ENCODE assay signal across 16 cellular contexts in genomic region chr13:102873653-102874052, GRCh38. TPM values are rescaled to one million over a fixed set of nuclear protein-coding genes. Genes with fewer than 3 reads are reported as not detected.
DNase-seq lines count a peak whose midpoint lies in the region; ATAC-seq and TF ChIP-seq lines count a peak whose summit lies in the region.
"Had no signal": no experiment of that assay in that cellular context is flagged by ENCODE, and none has a peak within 500 bp of the region (broad histone marks: within the 10 kb centered on the region; RNA-seq: fewer than 3 reads in every experiment).

No MANE protein-coding gene starts in this region.

- H3K4me3 ChIP-seq in mesendoderm (ENCODE audit: low read length) (no peak overlapping the region), testis (no peak overlapping the region)
- H3K4me3 ChIP-seq: body of pancreas, neural progenitor cell had no signal

- H3K79me2 ChIP-seq in mesendoderm (ENCODE audit: control insufficient read depth, insufficient read depth, low read length) = no peaks in the 10 kb centered on the region

- WGBS in mesendoderm (ENCODE audit: extremely low coverage, insufficient coverage, low lambda C conversion rate) = no CpG with 5 or more reads among the region's 3 CpGs
- WGBS in testis, 2 donors = 63% methylated on average over 3 of the region's 3 CpGs

- TF ChIP-seq CTCF in testis (IDR thresholded peaks at IDR 0.05) = no peak

- H2BK15ac ChIP-seq in mesendoderm (replicated peaks; ENCODE audit: low read depth) = no peak overlapping the region

- H4K8ac ChIP-seq in mesendoderm (ENCODE audit: low read depth, low read length) = no peak overlapping the region

- H3K56ac ChIP-seq in mesendoderm (ENCODE audit: low read length) = no peak overlapping the region

- H3K4me2 ChIP-seq in mesendoderm (ENCODE audit: low read length) = no peak overlapping the region
- H3K4me2 ChIP-seq: neural progenitor cell had no signal

- no peaks in the 10 kb centered on the region for H3K79me1 ChIP-seq in mesendoderm (ENCODE audit: low read length)

- H3K36me3 ChIP-seq in mesendoderm (ENCODE audit: control insufficient read depth, insufficient read depth, low read length) = no peaks in the 10 kb centered on the region
- no peaks in the 10 kb centered on the region for H3K36me3 ChIP-seq in testis (ENCODE audit: low read depth, missing control alignments)

- H3K4me1 Mint-ChIP-seq in activated T-cell treated with anti-CD3 and anti-CD28 coated beads, Interleukin-2, amount 50 U/mL, for 72 hours (ENCODE audit: low read depth) = peaks cover 25% of the 10 kb centered on the region
- H3K4me1 Mint-ChIP-seq in activated naive CD8-positive, alpha-beta T cell treated with anti-CD3 and anti-CD28 coated beads for 36 hours = peaks cover 29% of the 10 kb centered on the region
- peaks cover 33% of the 10 kb centered on the region for H3K4me1 Mint-ChIP-seq in stimulated activated naive CD8-positive, alpha-beta T cell treated with anti-CD3 and anti-CD28 coated beads, Interleukin-15, amount 100 ng/mL, for 72 hours

- no peak overlapping the region for H3K23ac ChIP-seq in mesendoderm (ENCODE audit: low read length)

- no peaks in the 10 kb centered on the region for H3K27me3 ChIP-seq in mesendoderm (ENCODE audit: insufficient read depth, low read length, poor library complexity)
- H3K27me3 ChIP-seq in testis = no peaks in the 10 kb centered on the region
- H3K27me3 ChIP-seq: body of pancreas, neural progenitor cell had no signal

- intact Hi-C loops in testis (cut with DNase I; ENCODE audit: low total_unique reads) = no loop called here

- H2BK120ac ChIP-seq in mesendoderm (ENCODE audit: low read depth, low read length) = no peak overlapping the region

- no peak overlapping the region for H4K5ac ChIP-seq in mesendoderm (ENCODE audit: low read length)

- no peaks in the 10 kb centered on the region for H3K27me3 Mint-ChIP-seq in activated T-cell treated with anti-CD3 and anti-CD28 coated beads, Interleukin-2, amount 50 U/mL, for 72 hours (ENCODE audit: low read depth)
- no peaks in the 10 kb centered on the region for H3K27me3 Mint-ChIP-seq in activated naive CD8-positive, alpha-beta T cell treated with anti-CD3 and anti-CD28 coated beads for 36 hours
- H3K27me3 Mint-ChIP-seq in stimulated activated naive CD8-positive, alpha-beta T cell treated with anti-CD3 and anti-CD28 coated beads, Interleukin-15, amount 100 ng/mL, for 72 hours = no peaks in the 10 kb centered on the region
- H3K27me3 Mint-ChIP-seq: IgD-negative memory B cell had no signal

- H3K9ac ChIP-seq in mesendoderm (ENCODE audit: low read length) = no peak overlapping the region
- H3K9ac ChIP-seq: neural progenitor cell had no signal

- H3K4me1 ChIP-seq in mesendoderm (ENCODE audit: control insufficient read depth, low read depth, low read length) = no peaks in the 10 kb centered on the region
- H3K4me1 ChIP-seq in testis = no peaks in the 10 kb centered on the region

- no peak overlapping the region for H3K18ac ChIP-seq in mesendoderm (ENCODE audit: low read length)

- H3K4ac ChIP-seq in mesendoderm (ENCODE audit: low read depth, low read length) = no peak overlapping the region

- ATAC-seq in activated T-cell treated with anti-CD3 and anti-CD28 coated beads, Interleukin-2, amount 50 U/mL, for 72 hours (replicated peaks in 1 of 2) = peak; percentile 77 to 81
- ATAC-seq in HG02884 (IDR thresholded peaks at IDR 0.05; ENCODE audit: unreplicated experiment) = peak; percentile 63
- peak; percentile 90 for ATAC-seq in stimulated activated naive CD8-positive, alpha-beta T cell treated with anti-CD3 and anti-CD28 coated beads, Interleukin-15, amount 100 ng/mL, for 72 hours
- ATAC-seq: body of pancreas, left colon had no signal

- H2BK5ac ChIP-seq in mesendoderm (ENCODE audit: low read length) = no peak overlapping the region

- H3K4me3 Mint-ChIP-seq in activated T-cell treated with anti-CD3 and anti-CD28 coated beads, Interleukin-2, amount 50 U/mL, for 72 hours = no peak overlapping the region
- no peak overlapping the region for H3K4me3 Mint-ChIP-seq in activated naive CD8-positive, alpha-beta T cell treated with anti-CD3 and anti-CD28 coated beads for 36 hours
- no peak overlapping the region for H3K4me3 Mint-ChIP-seq in stimulated activated naive CD8-positive, alpha-beta T cell treated with anti-CD3 and anti-CD28 coated beads, Interleukin-15, amount 100 ng/mL, for 72 hours
- H3K4me3 Mint-ChIP-seq: HFFc6; IgD-negative memory B cell; neural progenitor cell; T-helper 1 cell treated with Interleukin-12 subunit alpha and Interleukin-12 subunit beta and Interleukin-4 antibody, amounts not matched to agents 30 μg/mL and 1 μg/mL, for 36 hours had no signal

- no peak overlapping the region for H3K27ac Mint-ChIP-seq in activated T-cell treated with anti-CD3 and anti-CD28 coated beads, Interleukin-2, amount 50 U/mL, for 72 hours
- peak overlapping the region; percentile 45 for H3K27ac Mint-ChIP-seq in activated naive CD8-positive, alpha-beta T cell treated with anti-CD3 and anti-CD28 coated beads for 36 hours
- no peak overlapping the region for H3K27ac Mint-ChIP-seq in stimulated activated naive CD8-positive, alpha-beta T cell treated with anti-CD3 and anti-CD28 coated beads, Interleukin-15, amount 100 ng/mL, for 72 hours
- H3K27ac Mint-ChIP-seq: HFFc6; IgD-negative memory B cell; neural progenitor cell; T-helper 1 cell treated with Interleukin-12 subunit alpha and Interleukin-12 subunit beta and Interleukin-4 antibody, amounts not matched to agents 30 μg/mL and 1 μg/mL, for 36 hours had no signal

- no peaks in the 10 kb centered on the region for H3K9me3 ChIP-seq in testis
- H3K9me3 ChIP-seq: body of pancreas had no signal

- no peak overlapping the region for H3K27ac ChIP-seq in mesendoderm (ENCODE audit: low read depth, low read length)
- no peak overlapping the region for H3K27ac ChIP-seq in testis
- H3K27ac ChIP-seq: body of pancreas, neural progenitor cell had no signal

- DNase-seq in activated T-cell treated with anti-CD3 and anti-CD28 coated beads, Interleukin-2, amount 50 U/mL, for 72 hours = no peak
- DNase-seq in activated T-cell treated with anti-CD3 and anti-CD28 coated beads, Interleukin-2, amount 50 U/mL, for 1 hour = no peak
- DNase-seq in activated naive CD8-positive, alpha-beta T cell treated with anti-CD3 and anti-CD28 coated beads for 36 hours = no peak
- DNase-seq in stimulated activated naive CD8-positive, alpha-beta T cell treated with anti-CD3 and anti-CD28 coated beads, Interleukin-15, amount 100 ng/mL, for 72 hours = no peak
- no peak for DNase-seq in mesendoderm
- no peak for DNase-seq in testis
- no peak for DNase-seq in D341Med (ENCODE audit: low spot score)
- DNase-seq: body of pancreas, DMS79, HFFc6, left colon, NCI-H2081 treated with DMSO at 0.1 percent for 48 hours had no signal

- TF ChIP-seq POLR2A in testis (IDR thresholded peaks at IDR 0.05) = no peak

- peaks cover 13 to 29% of the 10 kb centered on the region in 2 donors for H3K36me3 Mint-ChIP-seq in activated T-cell treated with anti-CD3 and anti-CD28 coated beads, Interleukin-2, amount 50 U/mL, for 72 hours (ENCODE audit: insufficient read depth in 2 of 2)
- H3K36me3 Mint-ChIP-seq in activated naive CD8-positive, alpha-beta T cell treated with anti-CD3 and anti-CD28 coated beads for 36 hours = peaks cover 34% of the 10 kb centered on the region

- H3K9me3 Mint-ChIP-seq in activated T-cell treated with anti-CD3 and anti-CD28 coated beads, Interleukin-2, amount 50 U/mL, for 72 hours = no peaks in the 10 kb centered on the region
- no peaks in the 10 kb centered on the region for H3K9me3 Mint-ChIP-seq in activated naive CD8-positive, alpha-beta T cell treated with anti-CD3 and anti-CD28 coated beads for 36 hours
- no peaks in the 10 kb centered on the region for H3K9me3 Mint-ChIP-seq in stimulated activated naive CD8-positive, alpha-beta T cell treated with anti-CD3 and anti-CD28 coated beads, Interleukin-15, amount 100 ng/mL, for 72 hours
- H3K9me3 Mint-ChIP-seq: HFFc6; IgD-negative memory B cell; neural progenitor cell; T-helper 1 cell treated with Interleukin-12 subunit alpha and Interleukin-12 subunit beta and Interleukin-4 antibody, amounts not matched to agents 30 μg/mL and 1 μg/mL, for 36 hours had no signal

- H2AK5ac ChIP-seq in mesendoderm (ENCODE audit: low read length) = no peak overlapping the region

RNA-seq across cellular contexts. Expression of gene ERCC5, which starts 27.8 kb away (rescaled TPM):
- total RNA-seq in activated T-cell treated with anti-CD3 and anti-CD28 coated beads, Interleukin-2, amount 50 U/mL, for 72 hours = 10 to 100 TPM; 84.7 to 85.8 TPM
- 10 to 100 TPM; 67.4 to 67.5 TPM for total RNA-seq in activated naive CD8-positive, alpha-beta T cell treated with anti-CD3 and anti-CD28 coated beads for 36 hours
- 14.9 TPM for polyA plus RNA-seq in mesendoderm (2013, experiment 1 of 2)
- 14.9 TPM for polyA plus RNA-seq in mesendoderm (2013, experiment 2 of 2)
- 10 to 100 TPM; 49.9 to 54.9 TPM for total RNA-seq in testis
- 43.9 TPM for polyA plus RNA-seq in testis (ENCODE audit: insufficient read depth, low read depth, low replicate concordance)
